8 cellular contexts compared by ENCODE assay signal in genomic region chr1:28369518-28370219, GRCh38.
DNase-seq lines count a peak whose midpoint lies in the region; ATAC-seq and TF ChIP-seq lines count a peak whose summit lies in the region.

Gene PHACTR4 (plus strand): TSS chr1:28369740. CDS start chr1:28407448, 37,708 bp downstream.

- ATAC-seq in HG03432 (IDR thresholded peaks at IDR 0.05; ENCODE audit: unreplicated experiment), result peak; percentile 89

- H3K27ac ChIP-seq in cingulate gyrus (ENCODE audit: low read depth, low read length) (peak within 1 kb of the TSS; percentile 88), layer of hippocampus (ENCODE audit: low read depth, low read length) (peak within 1 kb of the TSS; percentile 90)

- TF ChIP-seq POLR2A in GM19099 (IDR thresholded peaks at IDR 0.05; ENCODE audit: extremely low read depth, insufficient read length, low read depth), result peak; percentile 76

- DNase-seq in AML-193 (lab: John Stamatoyannopoulos, UW) (peak; percentile 86 to 90), NCI-H510A treated with DMSO at 0.1 percent for 48 hours (lab: John Stamatoyannopoulos, UW) (peak; percentile 95)
- DNase-seq in activated CD4-positive, alpha-beta T cell treated with anti-CD3 and anti-CD28 coated beads for 48 hours, result peak; percentile 89
- DNase-seq in stimulated activated CD4-positive, alpha-beta T cell treated with anti-CD3 and anti-CD28 coated beads, Interleukin-1b, Interleukin-23, amount 100 ng/mL, for 24 hours (ENCODE audit: low read depth in 4 of 4, low spot score in 1 of 4), result peak; percentile 38 to 79 (median 62)

- H3K27me3 ChIP-seq in layer of hippocampus (ENCODE audit: control insufficient read depth, insufficient read depth, low read length), result no peaks in the 10 kb centered on the region

Comparison
In these comparisons a context has a peak if more than half of its experiments do, and no peak if none do; other contexts are left out.
1. Peak in every context shown above with its lines: DNase-seq, ATAC-seq and H3K27ac ChIP-seq.